Comparison of ENCODE assay signal across 8 cellular contexts in genomic region chr2:13006829-13007715, GRCh38.
DNase-seq lines count a peak whose midpoint lies in the region; ATAC-seq and TF ChIP-seq lines count a peak whose summit lies in the region.

No MANE protein-coding gene starts in this region.

- H3F3A ChIP-seq in DOHH2 (ENCODE audit: control insufficient read depth, insufficient read depth) = no peaks in the 10 kb centered on the region

- no peaks in the 10 kb centered on the region for H3K9me2 ChIP-seq in DOHH2 (replicated peaks; ENCODE audit: control insufficient read depth, low read length)

- peaks cover 11% of the 10 kb centered on the region for H3K4me1 Mint-ChIP-seq in glutamatergic neuron (ENCODE audit: low read depth, unreplicated experiment)

- H3K36me3 ChIP-seq in DOHH2 (ENCODE audit: control insufficient read depth, low read length) = no peaks in the 10 kb centered on the region

- H3K79me2 ChIP-seq in DOHH2 (ENCODE audit: control insufficient read depth, low read length) = no peaks in the 10 kb centered on the region

- peak; percentile 91 for ATAC-seq in GM21786 (IDR thresholded peaks at IDR 0.05; ENCODE audit: unreplicated experiment)

- no peaks in the 10 kb centered on the region for H3K9me3 ChIP-seq in DOHH2 (ENCODE audit: control insufficient read depth, insufficient read depth, low read length)

- no peaks in the 10 kb centered on the region for H3K4me1 ChIP-seq in DOHH2 (ENCODE audit: control insufficient read depth, low read length)

- H3K4me3 Mint-ChIP-seq in glutamatergic neuron (ENCODE audit: unreplicated experiment) = no peak overlapping the region

- no peak overlapping the region for H3K4me2 ChIP-seq in DOHH2 (ENCODE audit: low read length)

- H3K9me3 Mint-ChIP-seq in glutamatergic neuron (ENCODE audit: unreplicated experiment) = peaks cover 3% of the 10 kb centered on the region

- peaks cover 4% of the 10 kb centered on the region; the same call in 1 of the 2 replicates for H3K27me3 ChIP-seq in DOHH2 (ENCODE audit: control insufficient read depth, low read length)

- intact Hi-C loops in posterior cingulate gyrus (cut with DNase I) = loop anchor here (5.0 to 10.0 kb wide), 5 partner anchors 72 to 1322 kb away; partner anchors contain the start of gene TRIB2

- TF ChIP-seq CTCF in DOHH2 (IDR thresholded peaks at IDR 0.05; ENCODE audit: low read depth, low read length, poor library complexity, severe bottlenecking) = peak; percentile 73
- TF ChIP-seq CTCF in glutamatergic neuron (IDR thresholded peaks at IDR 0.05; ENCODE audit: partially characterized antibody, unreplicated experiment) = peak; percentile 88

- H3K36me3 Mint-ChIP-seq in glutamatergic neuron (ENCODE audit: unreplicated experiment) = no peaks in the 10 kb centered on the region

- no peak overlapping the region for H3K27ac ChIP-seq in DOHH2 (ENCODE audit: low read depth, low read length)

- in situ Hi-C loops in SK-MEL-5 (cut with HindIII; ENCODE audit: low pct_unique_long_range_greater_than_20kb, low sequenced_read_pairs) = no loop called here

- peak; percentile 64 for DNase-seq in M059J (ENCODE audit: low read depth)
- peak; percentile 95 for DNase-seq in SK-MEL-5 (ENCODE audit: low read depth, low spot score)
- DNase-seq in activated naive CD4-positive, alpha-beta T cell treated with Interleukin-2 at 50 U/mL for 16 hours = peak; percentile 59
- DNase-seq in glutamatergic neuron = peak; percentile 67
- DNase-seq in posterior cingulate gyrus = peak; percentile 17 to 92 (median 67)
- peak; percentile 65 for DNase-seq in ureter (ENCODE audit: low spot score)

- H4K20me1 ChIP-seq in DOHH2 (ENCODE audit: control insufficient read depth, insufficient read depth, low read depth, low read length) = no peaks in the 10 kb centered on the region

- H3K27me3 Mint-ChIP-seq in glutamatergic neuron (ENCODE audit: unreplicated experiment) = peaks cover 2% of the 10 kb centered on the region

- H3K27ac Mint-ChIP-seq in glutamatergic neuron (ENCODE audit: unreplicated experiment) = no peak overlapping the region

- no peak overlapping the region for H3K4me3 ChIP-seq in DOHH2 (ENCODE audit: low read length)
